ENCODE assay signal across 2 cellular contexts in the genomic region with DNA sequence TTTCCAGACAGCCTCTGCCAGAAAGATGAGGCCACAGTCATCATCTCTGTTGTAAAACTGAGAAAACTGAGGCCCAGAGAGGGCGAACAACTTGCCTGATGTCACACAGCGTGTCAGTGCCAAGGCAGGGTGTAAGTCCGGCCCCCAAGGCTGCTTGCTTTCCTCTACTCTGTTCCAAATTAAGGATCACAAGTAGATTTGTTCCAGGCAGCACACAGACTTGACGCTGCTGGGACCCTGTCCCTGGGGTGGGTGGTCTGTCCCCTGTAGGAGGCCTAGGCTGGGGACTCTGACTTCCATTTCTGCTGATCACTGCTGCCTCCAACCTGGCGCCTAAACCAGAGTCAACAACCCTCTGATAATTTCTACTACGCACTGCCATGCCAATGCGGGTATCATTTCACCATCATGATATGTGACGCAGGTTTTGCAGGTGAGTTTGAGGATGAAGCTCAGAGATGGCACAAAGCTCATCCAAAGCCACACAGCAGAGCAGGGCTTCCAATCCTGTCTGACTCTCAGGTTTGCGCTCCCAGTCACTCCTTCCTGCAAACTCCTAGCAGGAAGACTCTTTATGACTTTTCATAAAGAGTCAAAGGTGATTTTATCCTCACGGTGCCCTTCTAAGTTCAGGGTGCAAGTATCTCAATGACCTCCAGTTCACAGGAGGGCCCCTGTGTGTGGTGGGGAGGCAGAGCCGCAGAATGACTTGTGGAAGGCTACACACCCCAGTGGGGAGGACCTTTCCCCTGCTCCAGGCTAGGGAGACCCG.
TF ChIP-seq lines count a peak whose summit lies in the region.

No MANE protein-coding gene starts in this region.

TF ChIP-seq in GM23338, 12 proteins besides CTCF, POLR2A, EP300 and RAD21 (continued from another document and continues in another):
- TF ChIP-seq, protein P1, sequence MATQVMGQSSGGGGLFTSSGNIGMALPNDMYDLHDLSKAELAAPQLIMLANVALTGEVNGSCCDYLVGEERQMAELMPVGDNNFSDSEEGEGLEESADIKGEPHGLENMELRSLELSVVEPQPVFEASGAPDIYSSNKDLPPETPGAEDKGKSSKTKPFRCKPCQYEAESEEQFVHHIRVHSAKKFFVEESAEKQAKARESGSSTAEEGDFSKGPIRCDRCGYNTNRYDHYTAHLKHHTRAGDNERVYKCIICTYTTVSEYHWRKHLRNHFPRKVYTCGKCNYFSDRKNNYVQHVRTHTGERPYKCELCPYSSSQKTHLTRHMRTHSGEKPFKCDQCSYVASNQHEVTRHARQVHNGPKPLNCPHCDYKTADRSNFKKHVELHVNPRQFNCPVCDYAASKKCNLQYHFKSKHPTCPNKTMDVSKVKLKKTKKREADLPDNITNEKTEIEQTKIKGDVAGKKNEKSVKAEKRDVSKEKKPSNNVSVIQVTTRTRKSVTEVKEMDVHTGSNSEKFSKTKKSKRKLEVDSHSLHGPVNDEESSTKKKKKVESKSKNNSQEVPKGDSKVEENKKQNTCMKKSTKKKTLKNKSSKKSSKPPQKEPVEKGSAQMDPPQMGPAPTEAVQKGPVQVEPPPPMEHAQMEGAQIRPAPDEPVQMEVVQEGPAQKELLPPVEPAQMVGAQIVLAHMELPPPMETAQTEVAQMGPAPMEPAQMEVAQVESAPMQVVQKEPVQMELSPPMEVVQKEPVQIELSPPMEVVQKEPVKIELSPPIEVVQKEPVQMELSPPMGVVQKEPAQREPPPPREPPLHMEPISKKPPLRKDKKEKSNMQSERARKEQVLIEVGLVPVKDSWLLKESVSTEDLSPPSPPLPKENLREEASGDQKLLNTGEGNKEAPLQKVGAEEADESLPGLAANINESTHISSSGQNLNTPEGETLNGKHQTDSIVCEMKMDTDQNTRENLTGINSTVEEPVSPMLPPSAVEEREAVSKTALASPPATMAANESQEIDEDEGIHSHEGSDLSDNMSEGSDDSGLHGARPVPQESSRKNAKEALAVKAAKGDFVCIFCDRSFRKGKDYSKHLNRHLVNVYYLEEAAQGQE (IDR thresholded peaks at IDR 0.05; ENCODE audit: unreplicated experiment) = no peak
- TF ChIP-seq, protein P2, sequence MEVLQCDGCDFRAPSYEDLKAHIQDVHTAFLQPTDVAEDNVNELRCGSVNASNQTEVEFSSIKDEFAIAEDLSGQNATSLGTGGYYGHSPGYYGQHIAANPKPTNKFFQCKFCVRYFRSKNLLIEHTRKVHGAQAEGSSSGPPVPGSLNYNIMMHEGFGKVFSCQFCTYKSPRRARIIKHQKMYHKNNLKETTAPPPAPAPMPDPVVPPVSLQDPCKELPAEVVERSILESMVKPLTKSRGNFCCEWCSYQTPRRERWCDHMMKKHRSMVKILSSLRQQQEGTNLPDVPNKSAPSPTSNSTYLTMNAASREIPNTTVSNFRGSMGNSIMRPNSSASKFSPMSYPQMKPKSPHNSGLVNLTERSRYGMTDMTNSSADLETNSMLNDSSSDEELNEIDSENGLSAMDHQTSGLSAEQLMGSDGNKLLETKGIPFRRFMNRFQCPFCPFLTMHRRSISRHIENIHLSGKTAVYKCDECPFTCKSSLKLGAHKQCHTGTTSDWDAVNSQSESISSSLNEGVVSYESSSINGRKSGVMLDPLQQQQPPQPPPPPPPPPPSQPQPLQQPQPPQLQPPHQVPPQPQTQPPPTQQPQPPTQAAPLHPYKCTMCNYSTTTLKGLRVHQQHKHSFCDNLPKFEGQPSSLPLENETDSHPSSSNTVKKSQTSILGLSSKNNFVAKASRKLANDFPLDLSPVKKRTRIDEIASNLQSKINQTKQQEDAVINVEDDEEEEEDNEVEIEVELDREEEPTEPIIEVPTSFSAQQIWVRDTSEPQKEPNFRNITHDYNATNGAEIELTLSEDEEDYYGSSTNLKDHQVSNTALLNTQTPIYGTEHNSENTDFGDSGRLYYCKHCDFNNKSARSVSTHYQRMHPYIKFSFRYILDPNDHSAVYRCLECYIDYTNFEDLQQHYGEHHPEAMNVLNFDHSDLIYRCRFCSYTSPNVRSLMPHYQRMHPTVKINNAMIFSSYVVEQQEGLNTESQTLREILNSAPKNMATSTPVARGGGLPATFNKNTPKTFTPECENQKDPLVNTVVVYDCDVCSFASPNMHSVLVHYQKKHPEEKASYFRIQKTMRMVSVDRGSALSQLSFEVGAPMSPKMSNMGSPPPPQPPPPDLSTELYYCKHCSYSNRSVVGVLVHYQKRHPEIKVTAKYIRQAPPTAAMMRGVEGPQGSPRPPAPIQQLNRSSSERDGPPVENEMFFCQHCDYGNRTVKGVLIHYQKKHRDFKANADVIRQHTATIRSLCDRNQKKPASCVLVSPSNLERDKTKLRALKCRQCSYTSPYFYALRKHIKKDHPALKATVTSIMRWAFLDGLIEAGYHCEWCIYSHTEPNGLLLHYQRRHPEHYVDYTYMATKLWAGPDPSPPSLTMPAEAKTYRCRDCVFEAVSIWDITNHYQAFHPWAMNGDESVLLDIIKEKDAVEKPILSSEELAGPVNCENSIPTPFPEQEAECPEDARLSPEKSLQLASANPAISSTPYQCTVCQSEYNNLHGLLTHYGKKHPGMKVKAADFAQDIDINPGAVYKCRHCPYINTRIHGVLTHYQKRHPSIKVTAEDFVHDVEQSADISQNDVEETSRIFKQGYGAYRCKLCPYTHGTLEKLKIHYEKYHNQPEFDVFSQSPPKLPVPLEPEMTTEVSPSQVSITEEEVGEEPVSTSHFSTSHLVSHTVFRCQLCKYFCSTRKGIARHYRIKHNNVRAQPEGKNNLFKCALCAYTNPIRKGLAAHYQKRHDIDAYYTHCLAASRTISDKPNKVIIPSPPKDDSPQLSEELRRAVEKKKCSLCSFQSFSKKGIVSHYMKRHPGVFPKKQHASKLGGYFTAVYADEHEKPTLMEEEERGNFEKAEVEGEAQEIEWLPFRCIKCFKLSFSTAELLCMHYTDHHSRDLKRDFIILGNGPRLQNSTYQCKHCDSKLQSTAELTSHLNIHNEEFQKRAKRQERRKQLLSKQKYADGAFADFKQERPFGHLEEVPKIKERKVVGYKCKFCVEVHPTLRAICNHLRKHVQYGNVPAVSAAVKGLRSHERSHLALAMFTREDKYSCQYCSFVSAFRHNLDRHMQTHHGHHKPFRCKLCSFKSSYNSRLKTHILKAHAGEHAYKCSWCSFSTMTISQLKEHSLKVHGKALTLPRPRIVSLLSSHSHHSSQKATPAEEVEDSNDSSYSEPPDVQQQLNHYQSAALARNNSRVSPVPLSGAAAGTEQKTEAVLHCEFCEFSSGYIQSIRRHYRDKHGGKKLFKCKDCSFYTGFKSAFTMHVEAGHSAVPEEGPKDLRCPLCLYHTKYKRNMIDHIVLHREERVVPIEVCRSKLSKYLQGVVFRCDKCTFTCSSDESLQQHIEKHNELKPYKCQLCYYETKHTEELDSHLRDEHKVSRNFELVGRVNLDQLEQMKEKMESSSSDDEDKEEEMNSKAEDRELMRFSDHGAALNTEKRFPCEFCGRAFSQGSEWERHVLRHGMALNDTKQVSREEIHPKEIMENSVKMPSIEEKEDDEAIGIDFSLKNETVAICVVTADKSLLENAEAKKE (CRISPR knock-in tag; IDR thresholded peaks at IDR 0.05) = no peak
- TF ChIP-seq JUNB (IDR thresholded peaks at IDR 0.05; ENCODE audit: unreplicated experiment) (no peak), EZH2 (IDR thresholded peaks at IDR 0.05; ENCODE audit: low read depth, unreplicated experiment) (no peak), STAT1 (IDR thresholded peaks at IDR 0.05; ENCODE audit: unreplicated experiment) (no peak), CREB1 (CRISPR knock-in tag; IDR thresholded peaks at IDR 0.05; ENCODE audit: low read depth) (no peak), NANOG (IDR thresholded peaks at IDR 0.05; ENCODE audit: borderline replicate concordance) (no peak)

TF ChIP-seq in WTC11, 78 proteins besides CTCF, POLR2A, EP300 and RAD21 (continued from another document):
- no peak for TF ChIP-seq GRHL2 (CRISPR knock-in tag; IDR thresholded peaks at IDR 0.05; ENCODE audit: insufficient replicate concordance, severe bottlenecking)
